ENCODE assay signal across 1 cellular context in the genomic region with DNA sequence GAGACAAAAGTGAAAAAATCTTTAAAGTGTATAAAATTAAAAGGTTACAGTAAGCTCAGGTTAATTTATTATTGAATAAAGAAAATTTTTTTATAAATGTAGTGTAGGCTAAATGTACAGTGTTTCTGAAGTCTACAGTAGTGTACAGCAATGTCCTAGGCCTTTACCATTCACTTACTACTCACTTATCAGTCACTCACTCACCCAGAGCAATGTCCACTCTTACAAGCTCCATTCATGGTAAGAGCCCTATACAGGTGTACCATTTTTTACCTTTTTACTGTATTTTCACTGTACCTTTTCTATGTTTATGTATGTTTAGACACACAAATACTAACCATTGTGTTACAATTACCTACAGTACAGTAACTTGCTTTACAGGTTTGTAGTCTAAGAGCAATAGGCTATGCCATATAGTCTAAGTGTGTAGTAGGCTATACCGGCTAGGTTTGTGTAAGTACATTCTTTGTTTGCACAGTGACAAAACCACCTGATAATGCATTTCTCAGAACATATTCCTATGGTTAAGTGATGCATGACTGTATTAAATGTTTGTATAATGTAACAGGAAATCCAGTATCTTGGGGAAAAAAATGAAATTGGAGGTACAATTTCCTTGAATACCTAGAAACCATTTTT.
TF ChIP-seq lines count a peak whose summit lies in the region.

No MANE protein-coding gene starts in this region.

TF ChIP-seq in IMR-90, 13 proteins besides CTCF, POLR2A, EP300 and RAD21 (continued from another document):
- no peak for TF ChIP-seq ELK1 (IDR thresholded peaks at IDR 0.05; ENCODE audit: borderline replicate concordance, low read depth, low read length)
